Comparison of ENCODE assay signal across 8 cellular contexts in genomic region chr1:184387871-184388670, GRCh38. TPM values are rescaled to one million over a fixed set of nuclear protein-coding genes. Genes with fewer than 3 reads are reported as not detected.
DNase-seq lines count a peak whose midpoint lies in the region; ATAC-seq lines count a peak whose summit lies in the region.

No MANE protein-coding gene starts in this region.

- CTCF ChIA-PET in activated CD4-positive, alpha-beta T cell treated with anti-CD3 and anti-CD28 coated beads, Interleukin-2, amount 10 ng/mL, durations not matched to agents 7 days and 5 days (lab: Charles Lee) = no interaction called here

- ATAC-seq in HG03354 (IDR thresholded peaks at IDR 0.05; ENCODE audit: poor library complexity, severe bottlenecking, unreplicated experiment) (no peak), HG02970 (IDR thresholded peaks at IDR 0.05; ENCODE audit: low FRiP score, unreplicated experiment) (no peak)

- POLR2A ChIA-PET in activated CD4-positive, alpha-beta T cell treated with anti-CD3 and anti-CD28 coated beads, Interleukin-2, amount 10 ng/mL, durations not matched to agents 7 days and 5 days (lab: Charles Lee) = no interaction called here

- peak; percentile 8 for DNase-seq in activated CD4-positive, alpha-beta T cell treated with anti-CD3 and anti-CD28 coated beads, Interleukin-2, amount 10 ng/mL, durations not matched to agents 7 days and 5 days
- no peak for DNase-seq in activated CD4-positive, alpha-beta T cell treated with anti-CD3 and anti-CD28 coated beads for 4 hours
- DNase-seq in NCI-H526 treated with DMSO at 0.1 percent for 48 hours (lab: John Stamatoyannopoulos, UW) = peak; percentile 95
- DNase-seq in astrocyte of the hippocampus (ENCODE audit: low read depth, low spot score) = peak; percentile 66
- peak; percentile 21 to 22 for DNase-seq in hippocampal formation (lab: John Stamatoyannopoulos, UW)

- H3K36me3 ChIP-seq in rectal smooth muscle tissue (ENCODE audit: control insufficient read depth, insufficient read depth, low read length) = no peaks in the 10 kb centered on the region

- H3K9ac ChIP-seq in rectal smooth muscle tissue (ENCODE audit: low read length) = peak overlapping the region; percentile 29

- H3K9me3 Mint-ChIP-seq in activated CD4-positive, alpha-beta T cell treated with anti-CD3 and anti-CD28 coated beads, Interleukin-2, amount 10 ng/mL, durations not matched to agents 7 days and 5 days = no peaks in the 10 kb centered on the region

- peak overlapping the region; percentile 71 for H3K4me3 Mint-ChIP-seq in activated CD4-positive, alpha-beta T cell treated with anti-CD3 and anti-CD28 coated beads, Interleukin-2, amount 10 ng/mL, durations not matched to agents 7 days and 5 days

- H3K4me1 ChIP-seq in rectal smooth muscle tissue (ENCODE audit: control insufficient read depth, insufficient read depth, low read length) = peaks cover 4% of the 10 kb centered on the region

- peaks cover 17% of the 10 kb centered on the region for H3K4me1 Mint-ChIP-seq in activated CD4-positive, alpha-beta T cell treated with anti-CD3 and anti-CD28 coated beads, Interleukin-2, amount 10 ng/mL, durations not matched to agents 7 days and 5 days

- peak overlapping the region; percentile 79 for H3K4me3 ChIP-seq in rectal smooth muscle tissue (ENCODE audit: low read length)

- H3K36me3 Mint-ChIP-seq in activated CD4-positive, alpha-beta T cell treated with anti-CD3 and anti-CD28 coated beads, Interleukin-2, amount 10 ng/mL, durations not matched to agents 7 days and 5 days (ENCODE audit: low read depth) = peaks cover 2% of the 10 kb centered on the region

- no peaks in the 10 kb centered on the region for H3K27me3 ChIP-seq in rectal smooth muscle tissue (ENCODE audit: control insufficient read depth, insufficient read depth, low read length)

- peak overlapping the region; percentile 81 for H3K27ac ChIP-seq in rectal smooth muscle tissue (ENCODE audit: low read depth, low read length)

- peak overlapping the region; percentile 16 for H3K27ac Mint-ChIP-seq in activated CD4-positive, alpha-beta T cell treated with anti-CD3 and anti-CD28 coated beads, Interleukin-2, amount 10 ng/mL, durations not matched to agents 7 days and 5 days

- peaks cover 74% of the 10 kb centered on the region for H3K27me3 Mint-ChIP-seq in activated CD4-positive, alpha-beta T cell treated with anti-CD3 and anti-CD28 coated beads, Interleukin-2, amount 10 ng/mL, durations not matched to agents 7 days and 5 days

RNA-seq across cellular contexts. Expression of gene C1orf21, which starts 1.2 kb away (rescaled TPM):
- total RNA-seq in activated CD4-positive, alpha-beta T cell treated with anti-CD3 and anti-CD28 coated beads, Interleukin-2, amount 10 ng/mL, durations not matched to agents 7 days and 5 days = 1 to 10 TPM; 7.4 to 8.1 TPM

Comparison
In these comparisons a context has a peak if more than half of its experiments do, and no peak if none do; other contexts are left out.
1. DNase-seq: peak in activated CD4-positive, alpha-beta T cell treated with anti-CD3 and anti-CD28 coated beads, Interleukin-2, amount 10 ng/mL, durations not matched to agents 7 days and 5 days (single experiment), NCI-H526 treated with DMSO at 0.1 percent for 48 hours (single experiment), astrocyte of the hippocampus (single experiment) and hippocampal formation (2 of 2); none in activated CD4-positive, alpha-beta T cell treated with anti-CD3 and anti-CD28 coated beads for 4 hours (0 of 2).